Comparison of ENCODE assay signal across 20 cellular contexts in the genomic region with DNA sequence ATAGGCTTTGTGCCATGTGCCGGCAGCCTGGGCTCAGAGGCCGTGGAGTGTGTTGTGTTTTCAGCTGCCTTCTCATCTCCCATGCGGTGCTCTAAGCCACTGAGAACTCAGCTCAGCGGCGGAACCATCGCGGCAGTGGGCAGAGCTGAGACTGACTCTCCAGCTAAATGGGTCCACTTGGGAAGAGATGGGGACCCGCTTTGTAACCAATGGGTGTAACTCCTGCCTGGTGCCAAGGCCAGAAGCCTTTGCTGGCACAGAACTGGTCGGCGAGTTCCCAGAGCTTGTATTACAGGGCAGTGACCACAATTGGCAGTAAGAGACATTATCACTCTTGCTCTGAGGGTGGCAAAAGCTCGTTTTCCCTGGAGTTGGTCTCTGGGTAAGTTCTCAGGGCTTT.
"Had no signal": no experiment of that assay in that cellular context is flagged by ENCODE, and none has a peak within 500 bp of the region (broad histone marks: within the 10 kb centered on the region; RNA-seq: fewer than 3 reads in every experiment).

No MANE protein-coding gene starts in this region.

- H3K4me1 ChIP-seq: lower lobe of right lung, parathyroid adenoma had no signal

- DNase-seq: activated CD4-positive, alpha-beta T cell treated with anti-CD3 and anti-CD28 coated beads, Interleukin-2, amount 10 ng/mL, durations not matched to agents 24 days and 14 days; activated CD4-positive, CD25-positive, alpha-beta regulatory T cell; activated CD8-positive, alpha-beta memory T cell treated with anti-CD3 and anti-CD28 coated beads, Interleukin-2, amount 50 U/mL, for 48 hours; activated CD8-positive, alpha-beta T cell treated with anti-CD3 and anti-CD28 coated beads, Interleukin-2, amount 10 ng/mL, durations not matched to agents 7 days and 5 days; activated naive CD8-positive, alpha-beta T cell treated with anti-CD3 and anti-CD28 coated beads for 36 hours; erythroblast; immature natural killer cell; lower lobe of right lung; retina; small intestine; stimulated activated CD4-positive, alpha-beta T cell treated with anti-CD3 and anti-CD28 coated beads, Interleukin-4, amount 100 ng/mL, for 4 hours; stimulated activated CD8-positive, alpha-beta memory T cell treated with anti-CD3 and anti-CD28 coated beads, Interleukin-4, amount 100 ng/mL, for 48 hours; stimulated activated naive CD8-positive, alpha-beta T cell treated with anti-CD3 and anti-CD28 coated beads, Interleukin-15, Interleukin-2, amounts not matched to agents 100 U/mL and 50 U/mL, for 24 hours; SW 1271 had no signal

- H3K27ac Mint-ChIP-seq: activated CD4-positive, alpha-beta T cell treated with anti-CD3 and anti-CD28 coated beads, Interleukin-2, amount 10 ng/mL, durations not matched to agents 24 days and 14 days; activated CD8-positive, alpha-beta T cell treated with anti-CD3 and anti-CD28 coated beads, Interleukin-2, amount 10 ng/mL, durations not matched to agents 7 days and 5 days; activated naive CD8-positive, alpha-beta T cell treated with anti-CD3 and anti-CD28 coated beads for 36 hours; immature natural killer cell; mesothelial cell of epicardium; T-helper 2 cell treated with Interferon-gamma antibody and Interleukin-4, amounts not matched to agents 5 μg/mL and 100 μg/mL, for 36 hours; type B pancreatic cell had no signal

- H3K9me3 ChIP-seq: lower lobe of right lung, suprapubic skin had no signal

- H3K4me3 Mint-ChIP-seq: activated CD4-positive, alpha-beta T cell treated with anti-CD3 and anti-CD28 coated beads, Interleukin-2, amount 10 ng/mL, durations not matched to agents 24 days and 14 days; activated CD8-positive, alpha-beta T cell treated with anti-CD3 and anti-CD28 coated beads, Interleukin-2, amount 10 ng/mL, durations not matched to agents 7 days and 5 days; activated naive CD8-positive, alpha-beta T cell treated with anti-CD3 and anti-CD28 coated beads for 36 hours; immature natural killer cell; mesothelial cell of epicardium; neural crest cell; T-helper 2 cell treated with Interferon-gamma antibody and Interleukin-4, amounts not matched to agents 5 μg/mL and 100 μg/mL, for 36 hours; type B pancreatic cell had no signal

- H3K4me3 ChIP-seq: lower lobe of right lung, suprapubic skin had no signal

- H3K27ac ChIP-seq: lower lobe of right lung, parathyroid adenoma, suprapubic skin had no signal

- H3K36me3 Mint-ChIP-seq: activated naive CD8-positive, alpha-beta T cell treated with anti-CD3 and anti-CD28 coated beads for 36 hours; immature natural killer cell had no signal

- ATAC-seq: activated CD8-positive, alpha-beta T cell treated with anti-CD3 and anti-CD28 coated beads, Interleukin-2, amount 10 ng/mL, durations not matched to agents 7 days and 5 days; lower lobe of right lung; stimulated activated naive CD8-positive, alpha-beta T cell treated with anti-CD3 and anti-CD28 coated beads, Interleukin-15, Interleukin-2, amounts not matched to agents 100 U/mL and 50 U/mL, for 24 hours had no signal

- FAIRE-seq: small intestine had no signal

- H3K9me3 Mint-ChIP-seq: activated CD4-positive, alpha-beta T cell treated with anti-CD3 and anti-CD28 coated beads, Interleukin-2, amount 10 ng/mL, durations not matched to agents 24 days and 14 days; activated naive CD8-positive, alpha-beta T cell treated with anti-CD3 and anti-CD28 coated beads for 36 hours; mesothelial cell of epicardium; neural crest cell; T-helper 2 cell treated with Interferon-gamma antibody and Interleukin-4, amounts not matched to agents 5 μg/mL and 100 μg/mL, for 36 hours; type B pancreatic cell had no signal

- H3K27me3 Mint-ChIP-seq: type B pancreatic cell had no signal

- H3K4me1 Mint-ChIP-seq: activated CD4-positive, alpha-beta T cell treated with anti-CD3 and anti-CD28 coated beads, Interleukin-2, amount 10 ng/mL, durations not matched to agents 24 days and 14 days; activated naive CD8-positive, alpha-beta T cell treated with anti-CD3 and anti-CD28 coated beads for 36 hours; immature natural killer cell had no signal

- H3K27me3 ChIP-seq: suprapubic skin had no signal
